Comparison of ENCODE assay signal across 26 cellular contexts in the genomic region with DNA sequence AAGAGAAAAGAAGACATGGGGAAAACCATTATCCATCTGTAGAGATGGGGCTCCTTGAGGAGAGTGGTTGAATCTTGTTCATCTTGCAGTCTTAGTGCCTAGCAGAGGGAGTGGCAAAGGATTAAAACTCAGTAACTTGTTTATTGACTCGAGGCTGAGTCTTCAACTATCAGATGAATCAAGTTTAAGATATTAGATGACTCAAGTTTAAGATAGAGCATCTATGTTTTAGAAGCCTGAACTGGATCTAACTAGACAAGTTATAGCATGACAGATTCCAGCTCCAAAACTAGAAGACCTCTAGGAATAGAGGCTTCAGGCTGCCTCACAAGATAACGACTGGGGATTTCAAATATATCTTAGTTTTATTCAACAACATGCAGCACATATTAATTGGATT.
"Had no signal": no experiment of that assay in that cellular context is flagged by ENCODE, and none has a peak within 500 bp of the region (broad histone marks: within the 10 kb centered on the region; RNA-seq: fewer than 3 reads in every experiment).

No MANE protein-coding gene starts in this region.

- H3K36me3 Mint-ChIP-seq: activated naive CD4-positive, alpha-beta T cell treated with anti-CD3 and anti-CD28 coated beads, Interleukin-2, amount 10 ng/mL, durations not matched to agents 7 days and 5 days; activated naive CD4-positive, alpha-beta T cell treated with anti-CD3 and anti-CD28 coated beads, Interleukin-2, amount 50 U/mL, for 72 hours; activated naive CD8-positive, alpha-beta T cell treated with anti-CD3 and anti-CD28 coated beads, Interleukin-2, amount 10 ng/mL, durations not matched to agents 7 days and 5 days; brain had no signal

- H3K36me3 ChIP-seq: ascending aorta, gastrocnemius medialis had no signal

- H3K27me3 Mint-ChIP-seq: activated CD4-positive, alpha-beta memory T cell treated with anti-CD3 and anti-CD28 coated beads, Interleukin-2, amount 10 ng/mL, durations not matched to agents 7 days and 5 days; activated CD4-positive, alpha-beta T cell treated with anti-CD3 and anti-CD28 coated beads, Interleukin-2, amount 10 ng/mL, durations not matched to agents 7 days and 5 days; activated naive CD4-positive, alpha-beta T cell treated with anti-CD3 and anti-CD28 coated beads, Interleukin-2, amount 10 ng/mL, durations not matched to agents 7 days and 5 days; activated naive CD8-positive, alpha-beta T cell treated with anti-CD3 and anti-CD28 coated beads, Interleukin-2, amount 10 ng/mL, durations not matched to agents 7 days and 5 days; activated T-cell treated with anti-CD3 and anti-CD28 coated beads, Interleukin-2, amount 50 U/mL, for 24 hours; brain; effector memory CD8-positive, alpha-beta T cell had no signal

- H3K27ac Mint-ChIP-seq: activated CD4-positive, alpha-beta memory T cell treated with anti-CD3 and anti-CD28 coated beads, Interleukin-2, amount 10 ng/mL, durations not matched to agents 7 days and 5 days; activated CD4-positive, alpha-beta T cell treated with anti-CD3 and anti-CD28 coated beads, Interleukin-2, amount 10 ng/mL, durations not matched to agents 7 days and 5 days; activated naive CD4-positive, alpha-beta T cell treated with anti-CD3 and anti-CD28 coated beads, Interleukin-2, amount 10 ng/mL, durations not matched to agents 7 days and 5 days; activated naive CD4-positive, alpha-beta T cell treated with anti-CD3 and anti-CD28 coated beads, Interleukin-2, amount 50 U/mL, for 72 hours; activated naive CD8-positive, alpha-beta T cell treated with anti-CD3 and anti-CD28 coated beads, Interleukin-2, amount 10 ng/mL, durations not matched to agents 7 days and 5 days; activated T-cell treated with anti-CD3 and anti-CD28 coated beads, Interleukin-2, amount 50 U/mL, for 24 hours; activated T-cell treated with anti-CD3 and anti-CD28 coated beads, Interleukin-2, amount 50 U/mL, for 72 hours; brain; effector memory CD8-positive, alpha-beta T cell had no signal

- H3K27ac ChIP-seq: ascending aorta, gastrocnemius medialis had no signal

- H3K4me3 ChIP-seq: ascending aorta, gastrocnemius medialis had no signal

- H3K4me3 Mint-ChIP-seq: activated CD4-positive, alpha-beta memory T cell treated with anti-CD3 and anti-CD28 coated beads, Interleukin-2, amount 10 ng/mL, durations not matched to agents 7 days and 5 days; activated CD4-positive, alpha-beta T cell treated with anti-CD3 and anti-CD28 coated beads, Interleukin-2, amount 10 ng/mL, durations not matched to agents 7 days and 5 days; activated naive CD4-positive, alpha-beta T cell treated with anti-CD3 and anti-CD28 coated beads, Interleukin-2, amount 10 ng/mL, durations not matched to agents 7 days and 5 days; activated naive CD8-positive, alpha-beta T cell treated with anti-CD3 and anti-CD28 coated beads, Interleukin-2, amount 10 ng/mL, durations not matched to agents 7 days and 5 days; activated T-cell treated with anti-CD3 and anti-CD28 coated beads, Interleukin-2, amount 50 U/mL, for 24 hours; activated T-cell treated with anti-CD3 and anti-CD28 coated beads, Interleukin-2, amount 50 U/mL, for 72 hours; brain; effector memory CD8-positive, alpha-beta T cell had no signal

- H3K9me3 ChIP-seq: ascending aorta, gastrocnemius medialis had no signal

- H3K4me1 Mint-ChIP-seq: activated CD4-positive, alpha-beta memory T cell treated with anti-CD3 and anti-CD28 coated beads, Interleukin-2, amount 10 ng/mL, durations not matched to agents 7 days and 5 days; activated CD4-positive, alpha-beta T cell treated with anti-CD3 and anti-CD28 coated beads, Interleukin-2, amount 10 ng/mL, durations not matched to agents 7 days and 5 days; activated naive CD4-positive, alpha-beta T cell treated with anti-CD3 and anti-CD28 coated beads, Interleukin-2, amount 10 ng/mL, durations not matched to agents 7 days and 5 days; activated naive CD8-positive, alpha-beta T cell treated with anti-CD3 and anti-CD28 coated beads, Interleukin-2, amount 10 ng/mL, durations not matched to agents 7 days and 5 days had no signal

- H3K4me1 ChIP-seq: ascending aorta, gastrocnemius medialis had no signal

- H3K9me3 Mint-ChIP-seq: activated naive CD8-positive, alpha-beta T cell treated with anti-CD3 and anti-CD28 coated beads, Interleukin-2, amount 10 ng/mL, durations not matched to agents 7 days and 5 days; brain had no signal

- ATAC-seq: activated naive CD4-positive, alpha-beta T cell treated with anti-CD3 and anti-CD28 coated beads, Interleukin-2, amount 50 U/mL, for 72 hours; activated T-cell treated with anti-CD3 and anti-CD28 coated beads, Interleukin-2, amount 50 U/mL, for 72 hours; effector memory CD8-positive, alpha-beta T cell; esophagus mucosa; gastrocnemius medialis had no signal

- DNase-seq: activated CD4-positive, alpha-beta memory T cell treated with anti-CD3 and anti-CD28 coated beads, Interleukin-2, amount 10 ng/mL, durations not matched to agents 7 days and 5 days; activated CD4-positive, alpha-beta T cell treated with anti-CD3 and anti-CD28 coated beads for 4 hours; activated CD4-positive, alpha-beta T cell treated with anti-CD3 and anti-CD28 coated beads, Interleukin-2, amount 10 ng/mL, durations not matched to agents 7 days and 5 days; activated CD4-positive, alpha-beta T cell treated with anti-CD3 and anti-CD28 coated beads, Interleukin-2, amount 50 U/mL, for 4 hours; activated CD4-positive, CD25-positive, alpha-beta regulatory T cell; activated CD4-positive, CD25-positive, alpha-beta regulatory T cell treated with anti-CD3 and anti-CD28 coated beads, Interleukin-2, amount 50 U/mL, for 72 hours; activated CD8-positive, alpha-beta memory T cell treated with anti-CD3 and anti-CD28 coated beads, Interleukin-2, amount 50 U/mL, for 48 hours; activated gamma-delta T cell; activated naive CD4-positive, alpha-beta T cell; activated naive CD4-positive, alpha-beta T cell treated with anti-CD3 and anti-CD28 coated beads, Interleukin-2, amount 10 ng/mL, durations not matched to agents 7 days and 5 days; activated naive CD8-positive, alpha-beta T cell treated with anti-CD3 and anti-CD28 coated beads, Interleukin-2, amount 10 ng/mL, durations not matched to agents 7 days and 5 days; activated T-cell treated with anti-CD3 and anti-CD28 coated beads for 4 hours; activated T-cell treated with anti-CD3 and anti-CD28 coated beads, Interleukin-2, amount 50 U/mL, for 24 hours; activated T-cell treated with anti-CD3 and anti-CD28 coated beads, Interleukin-2, amount 50 U/mL, for 72 hours; cortex of kidney; dermis blood vessel endothelial cell; effector CD4-positive, alpha-beta T cell; effector memory CD8-positive, alpha-beta T cell; foreskin fibroblast; gastrocnemius medialis; glutamatergic neuron; T-helper 2 cell had no signal

- H3K27me3 ChIP-seq: ascending aorta, gastrocnemius medialis had no signal
